21 cellular contexts compared by ENCODE assay signal in genomic region chr13:48539550-48539949, GRCh38. TPM values are rescaled to one million over a fixed set of nuclear protein-coding genes. Genes with fewer than 3 reads are reported as not detected.
DNase-seq lines count a peak whose midpoint lies in the region; ATAC-seq, FAIRE-seq and TF ChIP-seq lines count a peak whose summit lies in the region.
"Had no signal": no experiment of that assay in that cellular context is flagged by ENCODE, and none has a peak within 500 bp of the region (broad histone marks: within the 10 kb centered on the region; RNA-seq: fewer than 3 reads in every experiment).

No MANE protein-coding gene starts in this region.

- no peak for ATAC-seq in left cardiac atrium
- peak; percentile 55 for ATAC-seq in upper lobe of right lung
- no peak for ATAC-seq in pancreas
- ATAC-seq in HG02642 (IDR thresholded peaks at IDR 0.05; ENCODE audit: poor library complexity, unreplicated experiment), result no peak
- no peak for ATAC-seq in GM18498 (IDR thresholded peaks at IDR 0.05; ENCODE audit: unreplicated experiment)
- ATAC-seq: GM23338 had no signal

- no peak overlapping the region for H3K27ac ChIP-seq in right atrium auricular region
- no peak overlapping the region for H3K27ac ChIP-seq in upper lobe of right lung
- no peak overlapping the region for H3K27ac ChIP-seq in pancreas

- no peak for TF ChIP-seq CTCF in right atrium auricular region (IDR thresholded peaks at IDR 0.05)
- no peak for TF ChIP-seq CTCF in glutamatergic neuron (IDR thresholded peaks at IDR 0.05; ENCODE audit: partially characterized antibody, unreplicated experiment)
- TF ChIP-seq CTCF in upper lobe of right lung (IDR thresholded peaks at IDR 0.05), result no peak
- no peak for TF ChIP-seq CTCF in pancreas (IDR thresholded peaks at IDR 0.05)

- H3K4me3 ChIP-seq in right atrium auricular region (no peak overlapping the region), adipocyte (ENCODE audit: low read length) (no peak overlapping the region), upper lobe of right lung (no peak overlapping the region), pancreas (no peak overlapping the region)
- H3K4me3 ChIP-seq: GM23338 had no signal

- peaks cover 10% of the 10 kb centered on the region for H3K4me1 Mint-ChIP-seq in glutamatergic neuron (ENCODE audit: low read depth, unreplicated experiment)
- H3K4me1 Mint-ChIP-seq: IgD-negative memory B cell had no signal

- no peaks in the 10 kb centered on the region for H3K36me3 Mint-ChIP-seq in glutamatergic neuron (ENCODE audit: unreplicated experiment)
- H3K36me3 Mint-ChIP-seq: IgD-negative memory B cell had no signal

- DNase-seq in left cardiac atrium (peak; percentile 38), right atrium auricular region (ENCODE audit: low spot score) (no peak), adipocyte (ENCODE audit: low read depth) (peak; percentile 31), glutamatergic neuron (no peak), upper lobe of right lung (no peak), pancreas (no peak)
- DNase-seq: CD4-positive, alpha-beta T cell; DMS153; GDM1; HCEC 1CT; Karpas-422; MM.1S; NCI-H1092 treated with DMSO at 0.1 percent for 48 hours; NCI-H146; NCI-H2081 treated with DMSO at 0.1 percent for 48 hours; SIG-M5 had no signal

- no peak for FAIRE-seq in pancreas (lab: Jason Lieb, UNC)
- FAIRE-seq: GM19239 had no signal

- peaks cover 0 to 20% of the 10 kb centered on the region in 2 donors for H3K4me1 ChIP-seq in right atrium auricular region
- H3K4me1 ChIP-seq in adipocyte (ENCODE audit: control insufficient read depth, insufficient read depth, low read length), result peaks cover 13% of the 10 kb centered on the region
- peaks cover 19% of the 10 kb centered on the region for H3K4me1 ChIP-seq in upper lobe of right lung
- peaks cover 0 to 11% (median 3%) of the 10 kb centered on the region in 3 donors for H3K4me1 ChIP-seq in pancreas

- H3K27me3 Mint-ChIP-seq in glutamatergic neuron (ENCODE audit: unreplicated experiment), result no peaks in the 10 kb centered on the region
- H3K27me3 Mint-ChIP-seq: CD4-positive, alpha-beta T cell had no signal

- H3K9ac ChIP-seq in adipocyte (ENCODE audit: low read length), result no peak overlapping the region

- no peaks in the 10 kb centered on the region for H3K27me3 ChIP-seq in right atrium auricular region
- no peaks in the 10 kb centered on the region for H3K27me3 ChIP-seq in adipocyte (replicated peaks; ENCODE audit: control insufficient read depth, insufficient read depth, low read length)
- H3K27me3 ChIP-seq in upper lobe of right lung, result no peaks in the 10 kb centered on the region
- H3K27me3 ChIP-seq in pancreas, result no peaks in the 10 kb centered on the region

- H3K4me3 Mint-ChIP-seq in glutamatergic neuron (ENCODE audit: unreplicated experiment), result no peak overlapping the region
- H3K4me3 Mint-ChIP-seq: CD4-positive, alpha-beta T cell; GM23338; IgD-negative memory B cell had no signal

- H3K9me3 ChIP-seq in right atrium auricular region (no peaks in the 10 kb centered on the region), adipocyte (ENCODE audit: control insufficient read depth, low read length) (no peaks in the 10 kb centered on the region), upper lobe of right lung (no peaks in the 10 kb centered on the region), pancreas (no peaks in the 10 kb centered on the region)

- peak overlapping the region; percentile 29 for H3K27ac Mint-ChIP-seq in glutamatergic neuron (ENCODE audit: unreplicated experiment)
- H3K27ac Mint-ChIP-seq: CD4-positive, alpha-beta T cell; GM23338 had no signal

- H3K36me3 ChIP-seq in right atrium auricular region (no peaks in the 10 kb centered on the region), adipocyte (ENCODE audit: control insufficient read depth, insufficient read depth, low read length, severe bottlenecking) (no peaks in the 10 kb centered on the region), upper lobe of right lung (no peaks in the 10 kb centered on the region), pancreas (no peaks in the 10 kb centered on the region)

- intact Hi-C loops in left cardiac atrium (cut with DNase I) (no loop called here), upper lobe of right lung (cut with DNase I) (no loop called here), pancreas (cut with DNase I) (no loop called here)

- H3K9me3 Mint-ChIP-seq in glutamatergic neuron (ENCODE audit: unreplicated experiment), result peaks cover 1% of the 10 kb centered on the region
- H3K9me3 Mint-ChIP-seq: GM23338 had no signal

RNA-seq across cellular contexts. Expression of gene RCBTB2, which starts 6.7 kb away (rescaled TPM):
- total RNA-seq in left cardiac atrium (10 to 100 TPM in 1 of 2 donors, 1 to 10 TPM in 1; 9.7 to 13.9 TPM), right atrium auricular region (10 to 100 TPM in 1 of 2 donors, 1 to 10 TPM in 1; 5.2 to 13.4 TPM), glutamatergic neuron (ENCODE audit: unreplicated experiment) (7.4 TPM), upper lobe of right lung (18.4 TPM), pancreas (1 to 10 TPM; 2.7 to 8.8 (median 4.1) TPM)
- polyA plus RNA-seq in pancreas, result 1 to 10 TPM; 7.1 to 9.7 TPM

Comparison
In these comparisons a context has a peak if more than half of its experiments do, and no peak if none do; other contexts are left out.
1. DNase-seq: peak in left cardiac atrium (single experiment) and adipocyte (single experiment); none in right atrium auricular region (single experiment), glutamatergic neuron (single experiment), upper lobe of right lung (single experiment) and pancreas (0 of 6).